Comparison of ENCODE assay signal across 8 cellular contexts in the genomic region with DNA sequence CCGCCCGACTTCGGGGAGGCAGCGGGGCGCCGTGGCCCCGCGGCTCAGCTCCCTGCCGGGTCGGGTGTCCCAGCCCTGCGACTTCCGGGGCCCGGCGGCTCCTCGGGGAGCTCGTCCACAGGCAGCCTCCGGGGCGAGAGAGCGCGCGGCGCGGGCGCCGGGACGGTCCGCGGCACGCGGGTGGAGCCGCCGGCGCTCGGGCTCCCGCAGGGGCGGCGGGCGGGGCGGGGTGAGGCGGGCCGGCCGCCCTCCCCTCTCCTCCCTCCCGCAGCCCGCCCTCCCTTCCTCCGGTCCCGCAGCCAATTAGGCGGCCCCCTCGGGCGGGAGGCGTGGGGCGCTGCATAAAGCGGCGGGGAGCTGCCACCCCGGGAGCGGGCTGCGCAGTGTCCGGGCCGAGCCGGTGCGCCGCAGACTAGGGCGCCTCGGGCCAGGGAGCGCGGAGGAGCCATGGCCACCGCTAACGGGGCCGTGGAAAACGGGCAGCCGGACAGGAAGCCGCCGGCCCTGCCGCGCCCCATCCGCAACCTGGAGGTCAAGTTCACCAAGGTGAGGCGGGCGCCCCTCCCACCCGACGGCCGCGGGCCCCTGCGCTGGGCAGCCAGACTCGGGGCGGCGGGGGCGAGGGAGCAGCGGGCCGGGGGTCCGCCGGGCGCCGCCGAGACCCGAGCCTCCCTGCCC. TPM values are rescaled to one million over a fixed set of nuclear protein-coding genes. Genes with fewer than 3 reads are reported as not detected.
DNase-seq lines count a peak whose midpoint lies in the region; ATAC-seq and TF ChIP-seq lines count a peak whose summit lies in the region.

Gene ALDH1A3 (plus strand): TSS at position 371 of the 678 bp plus-strand sequence. CDS start 77 bp downstream, at position 448.

- no peaks in the 10 kb centered on the region for H4K20me1 ChIP-seq in Karpas-422 (ENCODE audit: insufficient read depth, low read depth, low read length)

- H3K4me1 ChIP-seq in cardiac muscle cell (ENCODE audit: low read depth) (no peaks in the 10 kb centered on the region), Karpas-422 (ENCODE audit: low read length) (no peaks in the 10 kb centered on the region)

- ATAC-seq in HG02981 (IDR thresholded peaks at IDR 0.05; ENCODE audit: unreplicated experiment) (peak; percentile 38), HG02970 (IDR thresholded peaks at IDR 0.05; ENCODE audit: low FRiP score, unreplicated experiment) (no peak), HG03135 (IDR thresholded peaks at IDR 0.05; ENCODE audit: unreplicated experiment) (no peak)

- no peaks in the 10 kb centered on the region for H3K9me3 ChIP-seq in cardiac muscle cell (ENCODE audit: low read depth)
- H3K9me3 ChIP-seq in Karpas-422 (ENCODE audit: low read length) = no peaks in the 10 kb centered on the region

- H3K27me3 ChIP-seq in cardiac muscle cell (peaks cover 100% of the 10 kb centered on the region), Karpas-422 (ENCODE audit: low read length) (no peaks in the 10 kb centered on the region)

- no peak for TF ChIP-seq CTCF in GM12864 (IDR thresholded peaks at IDR 0.05; ENCODE audit: low read depth, low read length, missing control alignments)
- no peak for TF ChIP-seq CTCF in cardiac muscle cell (IDR thresholded peaks at IDR 0.05; ENCODE audit: low read depth, low read length)

- H3K9me2 ChIP-seq in Karpas-422 (replicated peaks; ENCODE audit: insufficient read depth, low read length) = no peaks in the 10 kb centered on the region

- no peaks in the 10 kb centered on the region for H3K79me2 ChIP-seq in Karpas-422 (ENCODE audit: low read length)

- DNase-seq in GM12864 (ENCODE audit: low read depth) (no peak), cardiac muscle cell (ENCODE audit: low read depth in 1 of 2, low spot score in 1 of 2) (peak; percentile 25 to 80), renal cortical epithelial cell (ENCODE audit: low read depth) (no peak), Karpas-422 (no peak)
- peak; percentile 29 to 39 for DNase-seq in activated T-cell treated with anti-CD3 and anti-CD28 coated beads, Interleukin-2, amount 50 U/mL, for 48 hours

- no peak within 1 kb of the TSS for H3K9ac ChIP-seq in Karpas-422 (ENCODE audit: low read length)

- H3K27ac ChIP-seq in cardiac muscle cell (no peak within 1 kb of the TSS), Karpas-422 (ENCODE audit: low read length) (no peak within 1 kb of the TSS)

- no peak within 1 kb of the TSS for H2AFZ ChIP-seq in Karpas-422 (ENCODE audit: low read length)

- no peaks in the 10 kb centered on the region for H3K36me3 ChIP-seq in cardiac muscle cell
- no peaks in the 10 kb centered on the region for H3K36me3 ChIP-seq in Karpas-422 (ENCODE audit: insufficient read depth, low read length)

- H3K4me3 ChIP-seq in GM12864 (ENCODE audit: low read depth, low read length) = peak within 1 kb of the TSS; percentile 35; the same call in 1 of the 2 replicates
- peak within 1 kb of the TSS; percentile 33 for H3K4me3 ChIP-seq in cardiac muscle cell
- H3K4me3 ChIP-seq in Karpas-422 (ENCODE audit: low read length) = no peak within 1 kb of the TSS

- no peak within 1 kb of the TSS for H3K4me2 ChIP-seq in Karpas-422 (ENCODE audit: low read depth, low read length, poor library complexity, severe bottlenecking)

RNA-seq across cellular contexts. Expression of gene ALDH1A3, which starts in this region (rescaled TPM):
- total RNA-seq in cardiac muscle cell = not detected in 2 replicates
- polyA plus RNA-seq in cardiac muscle cell = 0.28 TPM in 1 of 2 replicates, not detected in the other
- total RNA-seq in renal cortical epithelial cell = 60.3 and 980 TPM in 2 replicates
- total RNA-seq in Karpas-422 (2014; rRNA removed; shearing (Covaris generic); ENCODE audit: low replicate concordance) = not detected in 2 replicates

Comparison
In these comparisons a context has a peak if more than half of its experiments do, and no peak if none do; other contexts are left out.
1. RNA of gene ALDH1A3 (total RNA-seq): 60.3 to 980 TPM in renal cortical epithelial cell; not detected in cardiac muscle cell and not detected in Karpas-422; every median in the first group is over 10 times any median in the second.
2. Peak in DNase-seq and H3K4me3 ChIP-seq in cardiac muscle cell; RNA of the gene not detected or under 1 TPM.
3. DNase-seq: peak in activated T-cell treated with anti-CD3 and anti-CD28 coated beads, Interleukin-2, amount 50 U/mL, for 48 hours (2 of 2); none in GM12864 (single experiment), renal cortical epithelial cell (single experiment) and Karpas-422 (single experiment).